ENCODE assay signal across 13 cellular contexts in the genomic region with DNA sequence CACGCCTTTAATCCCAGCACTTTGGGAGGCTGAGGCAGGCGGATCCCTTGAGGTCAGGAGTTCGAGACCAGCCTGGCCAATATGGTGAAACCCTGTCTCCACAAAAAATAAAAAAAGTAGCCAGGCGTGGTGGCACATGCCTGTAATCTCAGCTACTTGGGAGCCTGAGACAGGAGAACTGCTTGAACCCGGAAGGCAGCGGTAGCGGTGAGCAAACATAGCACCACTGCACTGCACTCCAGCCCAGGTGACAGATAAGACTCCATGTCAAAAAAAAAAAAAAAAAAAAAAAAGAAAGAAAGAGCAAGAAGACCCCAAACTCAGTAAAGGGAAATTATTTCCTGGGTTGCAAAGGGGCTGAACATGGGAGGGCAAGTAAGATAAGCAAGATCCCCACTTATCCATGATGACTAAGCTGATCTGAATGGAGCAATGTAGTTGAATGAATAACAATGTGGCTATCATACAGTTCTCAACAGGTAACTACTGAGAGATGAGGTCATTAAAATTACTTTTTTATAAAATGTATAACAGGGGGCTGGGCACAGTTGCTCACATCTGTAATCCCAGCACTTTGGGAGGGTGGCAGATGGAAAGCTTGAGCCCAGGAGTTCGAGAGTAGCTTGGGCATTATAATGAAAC.
"Had no signal": no experiment of that assay in that cellular context is flagged by ENCODE, and none has a peak within 500 bp of the region (broad histone marks: within the 10 kb centered on the region; RNA-seq: fewer than 3 reads in every experiment).

No MANE protein-coding gene starts in this region.

- ATAC-seq: activated CD8-positive, alpha-beta memory T cell treated with anti-CD3 and anti-CD28 coated beads, Interleukin-2, amount 10 ng/mL, durations not matched to agents 7 days and 5 days; sciatic nerve; stimulated activated naive B cell treated with anti-CD40 and anti-IgM and Interleukin-4, amounts not matched to agents 10 μg/mL and 1 μg/mL and 100 μg/mL, for 72 hours had no signal

- H3K9me3 Mint-ChIP-seq: dendritic cell treated with granulocyte-macrophage colony-stimulating factor and Interleukin-4, amounts not matched to agents 40 ng/mL and 50 ng/mL, for 4 days; endodermal cell; nephron progenitor cell; stimulated activated naive B cell treated with anti-CD40 and anti-IgM and Interleukin-4, amounts not matched to agents 10 μg/mL and 1 μg/mL and 100 μg/mL, for 72 hours; T-helper 1 cell treated with Interleukin-12 subunit alpha and Interleukin-12 subunit beta and Interleukin-4 antibody, amounts not matched to agents 30 μg/mL and 1 μg/mL, for 36 hours; type B pancreatic cell had no signal

- H3K4me1 ChIP-seq: prostate gland had no signal

- DNase-seq: activated CD4-positive, alpha-beta T cell treated with anti-CD3 and anti-CD28 coated beads, Interleukin-2, amount 50 U/mL, for 1 hour; activated CD8-positive, alpha-beta memory T cell treated with anti-CD3 and anti-CD28 coated beads, Interleukin-2, amount 10 ng/mL, durations not matched to agents 7 days and 5 days; endodermal cell; left ventricle myocardium inferior; nephron progenitor cell; stimulated activated CD4-positive, alpha-beta T cell treated with anti-CD3 and anti-CD28 coated beads, Interleukin-2, amount 100 ng/mL, for 24 hours; stimulated activated naive B cell treated with anti-CD40 and anti-IgM and Interleukin-4, amounts not matched to agents 10 μg/mL and 1 μg/mL and 100 μg/mL, for 72 hours; substantia nigra had no signal

- H3K27ac Mint-ChIP-seq: activated CD8-positive, alpha-beta memory T cell treated with anti-CD3 and anti-CD28 coated beads, Interleukin-2, amount 10 ng/mL, durations not matched to agents 7 days and 5 days; dendritic cell treated with granulocyte-macrophage colony-stimulating factor and Interleukin-4, amounts not matched to agents 40 ng/mL and 50 ng/mL, for 4 days; endodermal cell; nephron progenitor cell; stimulated activated naive B cell treated with anti-CD40 and anti-IgM and Interleukin-4, amounts not matched to agents 10 μg/mL and 1 μg/mL and 100 μg/mL, for 72 hours; T-helper 1 cell treated with Interleukin-12 subunit alpha and Interleukin-12 subunit beta and Interleukin-4 antibody, amounts not matched to agents 30 μg/mL and 1 μg/mL, for 36 hours; type B pancreatic cell had no signal

- H3K36me3 ChIP-seq: prostate gland had no signal

- H3K4me3 ChIP-seq: left ventricle myocardium inferior, prostate gland had no signal

- H3K27ac ChIP-seq: left ventricle myocardium inferior, prostate gland had no signal

- H3K27me3 Mint-ChIP-seq: activated CD8-positive, alpha-beta memory T cell treated with anti-CD3 and anti-CD28 coated beads, Interleukin-2, amount 10 ng/mL, durations not matched to agents 7 days and 5 days; dendritic cell treated with granulocyte-macrophage colony-stimulating factor and Interleukin-4, amounts not matched to agents 40 ng/mL and 50 ng/mL, for 4 days; stimulated activated naive B cell treated with anti-CD40 and anti-IgM and Interleukin-4, amounts not matched to agents 10 μg/mL and 1 μg/mL and 100 μg/mL, for 72 hours; type B pancreatic cell had no signal

- H3K9me3 ChIP-seq: left ventricle myocardium inferior, prostate gland had no signal

- H3K4me3 Mint-ChIP-seq: activated CD8-positive, alpha-beta memory T cell treated with anti-CD3 and anti-CD28 coated beads, Interleukin-2, amount 10 ng/mL, durations not matched to agents 7 days and 5 days; dendritic cell treated with granulocyte-macrophage colony-stimulating factor and Interleukin-4, amounts not matched to agents 40 ng/mL and 50 ng/mL, for 4 days; endodermal cell; nephron progenitor cell; stimulated activated naive B cell treated with anti-CD40 and anti-IgM and Interleukin-4, amounts not matched to agents 10 μg/mL and 1 μg/mL and 100 μg/mL, for 72 hours; T-helper 1 cell treated with Interleukin-12 subunit alpha and Interleukin-12 subunit beta and Interleukin-4 antibody, amounts not matched to agents 30 μg/mL and 1 μg/mL, for 36 hours; type B pancreatic cell had no signal

- H3K4me1 Mint-ChIP-seq: endodermal cell, nephron progenitor cell had no signal
